In the genomic region with DNA sequence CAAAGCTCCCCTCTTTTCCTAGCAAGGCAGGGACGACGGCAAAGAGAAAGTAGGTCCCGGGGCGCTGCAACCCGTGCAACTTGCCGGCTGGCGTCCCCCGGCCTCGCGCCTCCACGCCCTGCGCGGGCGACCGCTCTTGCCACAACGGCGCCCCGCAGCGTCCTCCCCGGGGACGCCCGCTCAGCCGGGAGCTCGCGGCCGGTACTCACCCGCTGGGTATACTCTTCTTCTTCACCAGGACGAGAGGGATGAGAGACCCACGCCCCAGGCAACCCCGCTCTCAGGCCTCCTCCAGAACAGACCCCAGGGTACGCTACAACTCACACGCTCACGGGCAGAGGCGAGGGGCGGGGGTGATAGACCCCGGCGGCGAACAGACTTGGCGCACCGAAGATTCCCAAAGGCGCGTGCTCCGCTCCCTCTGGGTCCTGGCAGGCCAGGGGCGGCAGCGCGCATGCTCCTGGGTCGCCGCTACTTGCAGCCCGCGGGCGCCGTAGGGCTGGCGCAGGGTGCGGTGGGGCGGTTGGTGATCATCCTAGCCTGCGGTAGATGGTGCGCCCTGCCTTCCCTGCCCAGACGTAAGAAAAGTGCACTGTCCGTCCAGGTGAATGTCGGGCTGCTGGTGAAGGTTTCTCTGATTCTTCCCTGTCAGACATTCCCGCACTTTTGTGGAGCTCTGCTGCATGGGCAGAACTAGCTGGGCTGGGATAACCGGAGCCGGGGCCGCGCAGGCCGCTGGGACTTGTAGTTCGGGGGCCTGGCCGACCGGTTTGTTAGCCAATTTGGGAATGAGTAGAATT, we compare ENCODE assay signal across 8 cellular contexts. TPM values are rescaled to one million over a fixed set of nuclear protein-coding genes. Genes with fewer than 3 reads are reported as not detected.
DNase-seq lines count a peak whose midpoint lies in the region; ATAC-seq and TF ChIP-seq lines count a peak whose summit lies in the region.

A gene with protein sequence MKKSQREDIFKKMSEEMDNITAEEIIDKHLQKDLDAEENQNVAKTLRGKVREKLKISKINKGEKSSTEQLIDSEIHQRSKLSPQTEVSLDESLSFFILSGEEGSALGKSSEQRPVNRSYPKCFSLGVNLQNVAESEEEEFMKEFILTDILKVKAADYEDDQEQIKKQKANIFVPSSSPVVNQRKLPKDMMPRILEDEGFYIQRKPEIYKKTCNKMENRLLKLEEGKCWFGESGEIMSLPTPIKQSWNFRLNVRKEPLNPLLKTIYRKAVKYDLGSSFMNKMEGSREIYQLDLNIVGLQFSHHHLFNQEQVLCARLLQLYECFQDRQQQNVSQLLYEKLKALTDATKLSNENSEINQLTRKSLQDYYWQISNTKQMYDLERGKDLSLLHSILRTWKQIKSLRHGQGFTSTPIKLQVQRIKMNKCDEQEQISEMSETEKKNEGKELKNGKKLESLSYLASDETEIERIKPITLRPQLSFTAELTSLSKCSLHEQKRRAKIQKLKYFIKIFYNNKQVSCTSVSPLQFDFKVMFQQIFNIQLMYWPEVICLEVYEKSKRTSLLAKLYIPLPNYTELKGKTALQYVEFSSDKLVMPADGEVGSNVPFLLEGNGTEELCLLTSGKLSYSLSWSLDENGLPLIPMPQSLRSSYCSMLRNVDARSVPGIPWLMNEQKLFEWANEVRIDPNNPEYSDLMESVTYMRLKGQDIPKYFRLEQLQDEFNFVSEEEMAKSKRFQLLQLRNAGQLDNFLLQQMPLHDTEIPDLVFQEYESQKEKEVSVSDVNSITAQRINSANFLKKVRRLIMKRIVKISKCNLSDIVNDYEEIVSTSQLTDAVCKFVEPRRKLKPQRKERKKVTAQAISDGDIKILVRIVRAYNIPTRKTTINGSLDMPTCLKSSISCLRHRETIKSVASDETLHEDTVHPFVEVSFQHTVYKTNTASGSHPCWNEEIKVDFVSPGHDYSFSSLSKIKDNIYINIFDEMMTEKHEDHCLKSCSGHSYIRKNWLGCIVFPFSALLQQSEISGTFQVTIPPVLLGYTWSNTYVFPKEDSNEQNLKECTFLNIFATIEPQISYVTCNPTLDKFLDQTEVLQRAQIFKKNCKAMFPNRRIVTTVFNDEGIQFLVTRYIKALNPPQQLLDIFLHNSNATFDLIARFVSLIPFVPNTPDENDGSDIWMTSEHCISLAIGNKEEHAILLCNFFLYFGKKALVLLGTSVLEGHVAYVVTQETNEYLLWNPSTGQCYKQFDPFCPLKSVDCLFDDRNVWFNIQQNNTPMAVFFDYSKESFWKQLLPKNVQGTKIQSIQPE (N-terminal part only) (plus strand): TSS at position 522 of the 800 bp plus-strand sequence. CDS start 3,349 bp downstream, outside the sequence.

- peak within 1 kb of the TSS; percentile 88 for H3K27ac Mint-ChIP-seq in stimulated activated effector memory CD8-positive, alpha-beta T cell treated with anti-CD3 and anti-CD28 coated beads, Interleukin-12 subunit alpha, Interleukin-12 subunit beta, amount 100 ng/mL, for 72 hours

- H3K4me3 ChIP-seq in esophagus squamous epithelium, result peak within 1 kb of the TSS; percentile 44 to 77 (median 64)

- TF ChIP-seq CTCF in GM20000 (IDR thresholded peaks at IDR 0.05; ENCODE audit: extremely low read depth, missing control alignments) (no peak), esophagus squamous epithelium (IDR thresholded peaks at IDR 0.05) (peak in 1 of 6 experiments; percentile 4)

- H3K4me1 Mint-ChIP-seq in stimulated activated effector memory CD8-positive, alpha-beta T cell treated with anti-CD3 and anti-CD28 coated beads, Interleukin-12 subunit alpha, Interleukin-12 subunit beta, amount 100 ng/mL, for 72 hours, result peaks cover 20% of the 10 kb centered on the region

- TF ChIP-seq POLR2A in esophagus squamous epithelium (IDR thresholded peaks at IDR 0.05), result no peak

- H3K9me3 Mint-ChIP-seq in stimulated activated effector memory CD8-positive, alpha-beta T cell treated with anti-CD3 and anti-CD28 coated beads, Interleukin-12 subunit alpha, Interleukin-12 subunit beta, amount 100 ng/mL, for 72 hours, result no peaks in the 10 kb centered on the region

- no peaks in the 10 kb centered on the region for H3K36me3 Mint-ChIP-seq in stimulated activated effector memory CD8-positive, alpha-beta T cell treated with anti-CD3 and anti-CD28 coated beads, Interleukin-12 subunit alpha, Interleukin-12 subunit beta, amount 100 ng/mL, for 72 hours

- peak; percentile 92 for ATAC-seq in stimulated activated effector memory CD8-positive, alpha-beta T cell treated with anti-CD3 and anti-CD28 coated beads, Interleukin-12 subunit alpha, Interleukin-12 subunit beta, amount 100 ng/mL, for 72 hours

- no peaks in the 10 kb centered on the region for H3K27me3 ChIP-seq in esophagus squamous epithelium

- peaks cover 0 to 22% (median 0%) of the 10 kb centered on the region in 3 donors for H3K36me3 ChIP-seq in esophagus squamous epithelium

- peak within 1 kb of the TSS; percentile 68 to 88 (median 84) for H3K27ac ChIP-seq in esophagus squamous epithelium

- peak; percentile 69 for DNase-seq in DMS 273 treated with DMSO at 0.1 percent for 48 hours (lab: John Stamatoyannopoulos, UW)
- DNase-seq in GM20000 (ENCODE audit: low spot score), result peak; percentile 84
- DNase-seq in HT-29 (ENCODE audit: low spot score), result peak; percentile 82
- peak; percentile 90 for DNase-seq in OCI-M1 (lab: John Stamatoyannopoulos, UW)
- DNase-seq in activated T-cell treated with anti-CD3 and anti-CD28 coated beads, Interleukin-2, amount 50 U/mL, for 48 hours, result peak; percentile 80 to 84
- DNase-seq in esophagus squamous epithelium (lab: John Stamatoyannopoulos, UW), result peak; percentile 28
- DNase-seq in myocyte (ENCODE audit: low read depth), result peak; percentile 89
- DNase-seq in stimulated activated effector memory CD8-positive, alpha-beta T cell treated with anti-CD3 and anti-CD28 coated beads, Interleukin-12 subunit alpha, Interleukin-12 subunit beta, amount 100 ng/mL, for 72 hours (ENCODE audit: low spot score in 2 of 2), result peak; percentile 57 to 86

- H3K4me3 Mint-ChIP-seq in stimulated activated effector memory CD8-positive, alpha-beta T cell treated with anti-CD3 and anti-CD28 coated beads, Interleukin-12 subunit alpha, Interleukin-12 subunit beta, amount 100 ng/mL, for 72 hours, result peak within 1 kb of the TSS; percentile 84

- intact Hi-C loops in esophagus squamous epithelium (cut with DNase I), result no loop called here

- no peaks in the 10 kb centered on the region for H3K9me3 ChIP-seq in esophagus squamous epithelium

- H3K4me1 ChIP-seq in esophagus squamous epithelium, result peaks cover 0 to 12% (median 0%) of the 10 kb centered on the region in 3 donors

- WGBS in esophagus squamous epithelium, 2 donors, result 0% methylated on average over 7 of the region's 69 CpGs; no CpG with 5 or more reads in 1 of the 2 donors

RNA-seq across cellular contexts. Expression of the gene that starts here (rescaled TPM):
- total RNA-seq in HT-29 (2014; rRNA removed; shearing (Covaris generic)), result not detected in 2 replicates
- total RNA-seq in esophagus squamous epithelium (1 to 10 TPM in 1 of 4 donors, under 1 TPM in 2, not detected in 1; 0.15 to 2.5 (median 0.22) TPM), myocyte (0.35 TPM in 1 of 2 replicates, not detected in the other)
- polyA plus RNA-seq in myocyte (2012), result 0.14 TPM

Comparison
In these comparisons a context has a peak if more than half of its experiments do, and no peak if none do; other contexts are left out.
1. Peak in every context shown above with its lines: DNase-seq, ATAC-seq, H3K4me3 ChIP-seq and H3K27ac ChIP-seq.
2. Peak in DNase-seq in HT-29; RNA of the gene not detected or under 1 TPM.
3. Peak in DNase-seq in myocyte; RNA of the gene not detected or under 1 TPM.
4. DNase-seq: peak in every context shown above with its lines; median percentile 90 in OCI-M1; 89 in myocyte; 84 in GM20000; 82 in HT-29; 82 in activated T-cell treated with anti-CD3 and anti-CD28 coated beads, Interleukin-2, amount 50 U/mL, for 48 hours; 72 in stimulated activated effector memory CD8-positive, alpha-beta T cell treated with anti-CD3 and anti-CD28 coated beads, Interleukin-12 subunit alpha, Interleukin-12 subunit beta, amount 100 ng/mL, for 72 hours; 69 in DMS 273 treated with DMSO at 0.1 percent for 48 hours; 28 in esophagus squamous epithelium.